In the genomic region with DNA sequence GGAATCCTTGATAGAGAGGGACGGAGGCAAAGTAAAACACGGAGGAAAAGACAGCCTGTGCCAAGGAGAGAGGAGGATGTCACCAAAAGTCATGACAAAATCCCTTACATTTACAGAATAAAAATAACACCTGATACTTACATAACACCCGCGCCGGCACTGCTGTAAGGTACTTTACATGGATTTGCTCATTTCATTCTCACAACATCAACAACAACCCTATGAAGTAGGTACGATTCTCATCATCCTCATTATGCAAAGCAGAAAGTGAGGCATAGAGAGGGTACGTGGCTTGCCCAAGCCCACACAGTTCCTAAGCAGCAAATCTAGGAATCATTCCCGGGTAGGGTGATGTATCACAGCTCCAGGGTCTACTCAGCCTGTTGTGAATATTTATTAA, we compare ENCODE assay signal across 21 cellular contexts.
DNase-seq lines count a peak whose midpoint lies in the region; ATAC-seq, FAIRE-seq and TF ChIP-seq lines count a peak whose summit lies in the region.
"Had no signal": no experiment of that assay in that cellular context is flagged by ENCODE, and none has a peak within 500 bp of the region (broad histone marks: within the 10 kb centered on the region; RNA-seq: fewer than 3 reads in every experiment).

No MANE protein-coding gene starts in this region.

- peaks cover 22% of the 10 kb centered on the region for H3K27me3 Mint-ChIP-seq in activated CD4-positive, alpha-beta memory T cell treated with anti-CD3 and anti-CD28 coated beads for 36 hours
- peaks cover 17% of the 10 kb centered on the region for H3K27me3 Mint-ChIP-seq in activated CD4-positive, alpha-beta memory T cell treated with anti-CD3 and anti-CD28 coated beads, Interleukin-2, amount 10 ng/mL, durations not matched to agents 7 days and 5 days
- H3K27me3 Mint-ChIP-seq in central memory CD8-positive, alpha-beta T cell = no peaks in the 10 kb centered on the region

- no peaks in the 10 kb centered on the region for H3K4me1 ChIP-seq in ascending aorta

- H3K36me3 ChIP-seq in ascending aorta = peaks cover 40 to 60% of the 10 kb centered on the region in 2 donors

- POLR2A ChIA-PET in activated CD4-positive, alpha-beta memory T cell treated with anti-CD3 and anti-CD28 coated beads for 36 hours (lab: Charles Lee) = interaction anchor here (0.8 to 3.3 kb wide), 5 partner anchors 10 to 275 kb away, joined by 3 to 9 read pairs (median 8); no protein-coding TSS in a partner anchor
- POLR2A ChIA-PET in activated CD4-positive, alpha-beta memory T cell treated with anti-CD3 and anti-CD28 coated beads, Interleukin-2, amount 10 ng/mL, durations not matched to agents 7 days and 5 days (lab: Charles Lee) = no interaction called here

- no peak overlapping the region for H3K4me3 ChIP-seq in ascending aorta
- H3K4me3 ChIP-seq: MG63 had no signal

- no peak overlapping the region for H3K27ac ChIP-seq in ascending aorta
- H3K27ac ChIP-seq: C4-2B, RWPE1 had no signal

- H3K9me3 ChIP-seq in ascending aorta = no peaks in the 10 kb centered on the region
- H3K9me3 ChIP-seq: MG63 had no signal

- H3K4me1 Mint-ChIP-seq in activated CD4-positive, alpha-beta memory T cell treated with anti-CD3 and anti-CD28 coated beads for 36 hours (ENCODE audit: low read depth) = peaks cover 46% of the 10 kb centered on the region
- H3K4me1 Mint-ChIP-seq in activated CD4-positive, alpha-beta memory T cell treated with anti-CD3 and anti-CD28 coated beads, Interleukin-2, amount 10 ng/mL, durations not matched to agents 7 days and 5 days = peaks cover 40% of the 10 kb centered on the region
- H3K4me1 Mint-ChIP-seq in central memory CD8-positive, alpha-beta T cell = peaks cover 39% of the 10 kb centered on the region

- DNase-seq in activated CD4-positive, alpha-beta memory T cell treated with anti-CD3 and anti-CD28 coated beads for 36 hours = peak; percentile 58
- no peak for DNase-seq in activated CD4-positive, alpha-beta memory T cell treated with anti-CD3 and anti-CD28 coated beads, Interleukin-2, amount 10 ng/mL, durations not matched to agents 7 days and 5 days
- DNase-seq in stimulated activated naive CD4-positive, alpha-beta T cell treated with Interleukin-2 at 50 U/mL for 16 hours (lab: John Stamatoyannopoulos, UW) = peak; percentile 15
- DNase-seq in stimulated activated naive CD4-positive, alpha-beta T cell (lab: John Stamatoyannopoulos, UW) = no peak
- DNase-seq in central memory CD8-positive, alpha-beta T cell (ENCODE audit: low spot score in 2 of 2) = no peak
- DNase-seq in urothelium cell line (ENCODE audit: low spot score) (no peak), ascending aorta (ENCODE audit: low spot score in 2 of 2) (no peak)
- DNase-seq: AML-193, DMS79, Kasumi-1, MG63, NCI-H1417, NCI-H1694 treated with DMSO at 0.1 percent for 48 hours, NCI-H2081 treated with DMSO at 0.1 percent for 48 hours, NCI-H446 treated with DMSO at 0.1 percent for 48 hours, NCI-H526 treated with DMSO at 0.1 percent for 48 hours, SIG-M5 had no signal

- intact Hi-C loops in activated CD4-positive, alpha-beta memory T cell treated with anti-CD3 and anti-CD28 coated beads for 36 hours (cut with micrococcal nuclease) = no loop called here
- intact Hi-C loops in ascending aorta (cut with DNase I) = no loop called here

- CTCF ChIA-PET in activated CD4-positive, alpha-beta memory T cell treated with anti-CD3 and anti-CD28 coated beads for 36 hours (lab: Charles Lee) = interaction anchor here (0.8 to 4.7 kb wide), 7 partner anchors 12 to 224 kb away, joined by 3 to 44 read pairs (median 4); no protein-coding TSS in a partner anchor
- CTCF ChIA-PET in activated CD4-positive, alpha-beta memory T cell treated with anti-CD3 and anti-CD28 coated beads, Interleukin-2, amount 10 ng/mL, durations not matched to agents 7 days and 5 days (lab: Charles Lee) = interaction anchor here (1.1 to 1.9 kb wide), 3 partner anchors 16 to 27 kb away, joined by 4 to 6 read pairs (median 5); no protein-coding TSS in a partner anchor

- peak overlapping the region; percentile 88 for H3K27ac Mint-ChIP-seq in activated CD4-positive, alpha-beta memory T cell treated with anti-CD3 and anti-CD28 coated beads for 36 hours
- no peak overlapping the region for H3K27ac Mint-ChIP-seq in activated CD4-positive, alpha-beta memory T cell treated with anti-CD3 and anti-CD28 coated beads, Interleukin-2, amount 10 ng/mL, durations not matched to agents 7 days and 5 days
- peak overlapping the region; percentile 75 for H3K27ac Mint-ChIP-seq in central memory CD8-positive, alpha-beta T cell (ENCODE audit: low read depth)

- no peak for ATAC-seq in central memory CD8-positive, alpha-beta T cell (replicated peaks; ENCODE audit: extremely low read depth, poor library complexity, severe bottlenecking)
- ATAC-seq in GM18519 (IDR thresholded peaks at IDR 0.05; ENCODE audit: low FRiP score, unreplicated experiment) = no peak

- no peak for TF ChIP-seq CTCF in ascending aorta (IDR thresholded peaks at IDR 0.05)

- no peaks in the 10 kb centered on the region for H3K36me3 Mint-ChIP-seq in activated CD4-positive, alpha-beta memory T cell treated with anti-CD3 and anti-CD28 coated beads for 36 hours
- no peaks in the 10 kb centered on the region for H3K36me3 Mint-ChIP-seq in activated CD4-positive, alpha-beta memory T cell treated with anti-CD3 and anti-CD28 coated beads, Interleukin-2, amount 10 ng/mL, durations not matched to agents 7 days and 5 days (ENCODE audit: low read depth)
- H3K36me3 Mint-ChIP-seq in central memory CD8-positive, alpha-beta T cell (ENCODE audit: insufficient read depth) = peaks cover 11% of the 10 kb centered on the region

- H3K4me3 Mint-ChIP-seq in activated CD4-positive, alpha-beta memory T cell treated with anti-CD3 and anti-CD28 coated beads for 36 hours = peak overlapping the region; percentile 65
- no peak overlapping the region for H3K4me3 Mint-ChIP-seq in activated CD4-positive, alpha-beta memory T cell treated with anti-CD3 and anti-CD28 coated beads, Interleukin-2, amount 10 ng/mL, durations not matched to agents 7 days and 5 days
- peak overlapping the region; percentile 52 for H3K4me3 Mint-ChIP-seq in central memory CD8-positive, alpha-beta T cell

- FAIRE-seq in urothelium cell line (lab: Jason Lieb, UNC) = peak; percentile 23
- FAIRE-seq: H54 had no signal

- H3K9me3 Mint-ChIP-seq in activated CD4-positive, alpha-beta memory T cell treated with anti-CD3 and anti-CD28 coated beads for 36 hours = no peaks in the 10 kb centered on the region
- no peaks in the 10 kb centered on the region for H3K9me3 Mint-ChIP-seq in activated CD4-positive, alpha-beta memory T cell treated with anti-CD3 and anti-CD28 coated beads, Interleukin-2, amount 10 ng/mL, durations not matched to agents 7 days and 5 days
- no peaks in the 10 kb centered on the region for H3K9me3 Mint-ChIP-seq in central memory CD8-positive, alpha-beta T cell

- no peaks in the 10 kb centered on the region for H3K27me3 ChIP-seq in ascending aorta
- H3K27me3 ChIP-seq: MG63 had no signal

Comparison
In these comparisons a context has a peak if more than half of its experiments do, and no peak if none do; other contexts are left out.
1. DNase-seq: peak in activated CD4-positive, alpha-beta memory T cell treated with anti-CD3 and anti-CD28 coated beads for 36 hours (single experiment) and stimulated activated naive CD4-positive, alpha-beta T cell treated with Interleukin-2 at 50 U/mL for 16 hours (single experiment); none in activated CD4-positive, alpha-beta memory T cell treated with anti-CD3 and anti-CD28 coated beads, Interleukin-2, amount 10 ng/mL, durations not matched to agents 7 days and 5 days (single experiment), stimulated activated naive CD4-positive, alpha-beta T cell (0 of 6), central memory CD8-positive, alpha-beta T cell (0 of 2), urothelium cell line (single experiment) and ascending aorta (0 of 2).